ENCODE assay signal across 11 cellular contexts in genomic region chr11:71139516-71140205, GRCh38.
A peak's percentile ranks its signal among the peaks of the same experiment; 100 is the strongest.
DNase-seq lines count a peak whose midpoint lies in the region; ATAC-seq, FAIRE-seq and TF ChIP-seq lines count a peak whose summit lies in the region.
"Had no signal": no experiment of that assay in that cellular context is flagged by ENCODE, and none has a peak within 500 bp of the region (broad histone marks: within the 10 kb centered on the region; RNA-seq: fewer than 3 reads in every experiment).

No MANE protein-coding gene starts in this region.

- H3K9ac ChIP-seq in HepG2 (ENCODE audit: insufficient read depth, low read depth, low read length), result no peak overlapping the region

- CTCF ChIA-PET in HepG2 (lab: Yijun Ruan, JAX; ENCODE audit: low intra/inter-chr PET ratio, low total read pairs), result no interaction called here

- peaks cover 5% of the 10 kb centered on the region for H4K20me1 ChIP-seq in HepG2 (ENCODE audit: insufficient read depth, low read length)

- no peak for ATAC-seq in HepG2
- ATAC-seq: activated T-cell treated with anti-CD3 and anti-CD28 coated beads, Interleukin-2, amount 50 U/mL, for 4 hours; stimulated activated memory B cell treated with anti-CD40 and anti-IgM and Interleukin-4, amounts not matched to agents 10 μg/mL and 1 μg/mL and 100 μg/mL, for 72 hours had no signal

- TF ChIP-seq CTCF in HepG2 (CRISPR knock-in tag; IDR thresholded peaks at IDR 0.05) (no peak), testis (IDR thresholded peaks at IDR 0.05) (no peak), Peyer's patch (IDR thresholded peaks at IDR 0.05) (no peak)

- 96% methylated on average over 1 of the region's 16 CpGs for WGBS in HepG2 (ENCODE audit: low lambda C conversion rate)
- WGBS in testis, 2 donors, result 38 to 55% methylated on average over 12 to 16 of the region's 16 CpGs

- no peak for TF ChIP-seq EP300 in HepG2 (IDR thresholded peaks at IDR 0.05; ENCODE audit: low read depth in 2 of 2, low read length in 2 of 2)
- TF ChIP-seq EP300 in HepG2 (CRISPR knock-in tag; IDR thresholded peaks at IDR 0.05; ENCODE audit: borderline replicate concordance), result no peak

- BruUV-seq in HepG2 (replicated peaks; lab: Mats Ljungman, UMichigan), result no TSS peak

- TF ChIP-seq RAD21 in HepG2 (CRISPR knock-in tag; IDR thresholded peaks at IDR 0.05), result no peak

- H3K27me3 ChIP-seq in HepG2 (ENCODE audit: control insufficient read depth in 1 of 2, insufficient read depth in 2 of 2, low read length in 2 of 2), result no peaks in the 10 kb centered on the region
- H3K27me3 ChIP-seq in testis, result no peaks in the 10 kb centered on the region
- no peaks in the 10 kb centered on the region for H3K27me3 ChIP-seq in Peyer's patch

- no peak overlapping the region for H2AFZ ChIP-seq in HepG2 (ENCODE audit: low read length)

- H3K4me3 ChIP-seq in HepG2 (replicated peaks in 1 of 3; ENCODE audit: insufficient read depth in 1 of 3, low read depth in 2 of 3, low read length in 3 of 3), result no peak overlapping the region
- no peak overlapping the region for H3K4me3 ChIP-seq in testis
- no peak overlapping the region for H3K4me3 ChIP-seq in Peyer's patch
- H3K4me3 ChIP-seq: smooth muscle cell had no signal

- H3K27ac ChIP-seq in HepG2 (ENCODE audit: extremely low read length, insufficient read depth, low read length) (no peak overlapping the region), testis (no peak overlapping the region), Peyer's patch (no peak overlapping the region)

- intact Hi-C loops in HepG2 (cut with micrococcal nuclease; ENCODE audit: unreplicated experiment) (no loop called here), testis (cut with DNase I; ENCODE audit: low total_unique reads) (no loop called here)

- DNase-seq in NCI-H1105 treated with DMSO at 0.1 percent for 48 hours (lab: John Stamatoyannopoulos, UW) (peak; percentile 49), cerebellar cortex (ENCODE audit: low spot score) (peak; percentile 14), HepG2 (ENCODE audit: low spot score) (peak; percentile 9), testis (peak; percentile 85), Peyer's patch (no peak), NCI-H510A treated with DMSO at 0.1 percent for 48 hours (lab: John Stamatoyannopoulos, UW) (no peak), DMS53 treated with DMSO at 0.1 percent for 48 hours (lab: John Stamatoyannopoulos, UW; ENCODE audit: unreplicated experiment) (no peak)
- DNase-seq: activated T-cell treated with anti-CD3 and anti-CD28 coated beads, Interleukin-2, amount 50 U/mL, for 4 hours; islet precursor cell had no signal

- POLR2A ChIA-PET in HepG2 (lab: Yijun Ruan, JAX), result no interaction called here

- TF ChIP-seq POLR2A in HepG2 (IDR thresholded peaks at IDR 0.05; ENCODE audit: insufficient read depth in 1 of 2, low read depth in 2 of 2, low read length in 2 of 2), result no peak
- no peak for TF ChIP-seq POLR2A in testis (IDR thresholded peaks at IDR 0.05)
- no peak for TF ChIP-seq POLR2A in Peyer's patch (IDR thresholded peaks at IDR 0.05)

- H3K79me2 ChIP-seq in HepG2 (ENCODE audit: insufficient read depth, low read length), result peaks cover 2% of the 10 kb centered on the region

- FAIRE-seq in HepG2 (lab: Jason Lieb, UNC), result no peak

- no peak overlapping the region for H3K4me2 ChIP-seq in HepG2 (ENCODE audit: low read depth, low read length)
- H3K4me2 ChIP-seq: smooth muscle cell had no signal

- no peaks in the 10 kb centered on the region for H3K4me1 ChIP-seq in HepG2 (ENCODE audit: insufficient read depth, low read length)
- H3K4me1 ChIP-seq in testis, result peaks cover 8% of the 10 kb centered on the region
- H3K4me1 ChIP-seq in Peyer's patch, result no peaks in the 10 kb centered on the region

- H3K36me3 ChIP-seq in HepG2 (replicated peaks in 1 of 2; ENCODE audit: control insufficient read depth in 1 of 2, insufficient read depth in 2 of 2, low read length in 2 of 2) (peaks cover 16 to 61% of the 10 kb centered on the region in 2 experiments), testis (ENCODE audit: low read depth, missing control alignments) (no peaks in the 10 kb centered on the region), Peyer's patch (no peaks in the 10 kb centered on the region)

- H3K9me3 ChIP-seq in HepG2 (ENCODE audit: low read length) (no peaks in the 10 kb centered on the region), testis (no peaks in the 10 kb centered on the region), Peyer's patch (no peaks in the 10 kb centered on the region)

- in situ Hi-C loops in HepG2 (cut with HindIII; ENCODE audit: extremely low pct_ligation_motif_present, low pct_unique_long_range_greater_than_20kb), result no loop called here

TF ChIP-seq in HepG2, 621 proteins besides CTCF, POLR2A, EP300 and RAD21:
- TF ChIP-seq ZHX1 (CRISPR knock-in tag; IDR thresholded peaks at IDR 0.05; ENCODE audit: low read depth), result no peak
- TF ChIP-seq AGO2 (optimal IDR thresholded peaks at IDR 0.05; ENCODE audit: low read depth, low read length), result peak; percentile 2
- no peak for TF ChIP-seq SKI (IDR thresholded peaks at IDR 0.05; ENCODE audit: partially characterized antibody)
- no peak for TF ChIP-seq ZFP62 (CRISPR knock-in tag; IDR thresholded peaks at IDR 0.05)
- no peak for TF ChIP-seq ZKSCAN8 (CRISPR knock-in tag; IDR thresholded peaks at IDR 0.05; ENCODE audit: borderline replicate concordance)
- no peak for TF ChIP-seq AKAP8 (CRISPR knock-in tag; IDR thresholded peaks at IDR 0.05)
- TF ChIP-seq GATAD1 (CRISPR knock-in tag; IDR thresholded peaks at IDR 0.05), result no peak
- no peak for TF ChIP-seq ZNF253 (CRISPR knock-in tag; IDR thresholded peaks at IDR 0.05; ENCODE audit: borderline replicate concordance)

Comparison
In these comparisons a context has a peak if more than half of its experiments do, and no peak if none do; other contexts are left out.
1. DNase-seq: peak in NCI-H1105 treated with DMSO at 0.1 percent for 48 hours (single experiment), cerebellar cortex (single experiment), HepG2 (single experiment) and testis (single experiment); none in Peyer's patch (0 of 3), NCI-H510A treated with DMSO at 0.1 percent for 48 hours (single experiment) and DMS53 treated with DMSO at 0.1 percent for 48 hours (single experiment).